8 cellular contexts compared by ENCODE assay signal in genomic region chr1:33137800-33138199, GRCh38.
DNase-seq lines count a peak whose midpoint lies in the region; ATAC-seq and TF ChIP-seq lines count a peak whose summit lies in the region.

No MANE protein-coding gene starts in this region.

- no peak overlapping the region for H3K4me3 ChIP-seq in DND-41 (ENCODE audit: low read depth in 1 of 2, low read length in 2 of 2)

- H3K9me3 ChIP-seq in DND-41 (ENCODE audit: insufficient read depth, low read length, severe bottlenecking) = no peaks in the 10 kb centered on the region

- H4K20me1 ChIP-seq in DND-41 (ENCODE audit: insufficient read depth, low read length) = peaks cover 8% of the 10 kb centered on the region; the same call in 1 of the 2 replicates

- no peaks in the 10 kb centered on the region for H3K36me3 Mint-ChIP-seq in activated naive CD8-positive, alpha-beta T cell treated with anti-CD3 and anti-CD28 coated beads, Interleukin-2, amount 50 U/mL, for 24 hours (ENCODE audit: low read depth)
- no peaks in the 10 kb centered on the region for H3K36me3 Mint-ChIP-seq in stimulated activated effector memory CD8-positive, alpha-beta T cell treated with anti-CD3 and anti-CD28 coated beads, Interleukin-12 subunit alpha, Interleukin-12 subunit beta, amount 100 ng/mL, for 72 hours

- peak; percentile 76 for ATAC-seq in DND-41 (ENCODE audit: insufficient read depth, low read depth)
- peak; percentile 72 for ATAC-seq in activated naive CD8-positive, alpha-beta T cell treated with anti-CD3 and anti-CD28 coated beads, Interleukin-2, amount 50 U/mL, for 24 hours
- peak; percentile 47 for ATAC-seq in stimulated activated effector memory CD8-positive, alpha-beta T cell treated with anti-CD3 and anti-CD28 coated beads, Interleukin-12 subunit alpha, Interleukin-12 subunit beta, amount 100 ng/mL, for 72 hours
- no peak for ATAC-seq in HG02798 (IDR thresholded peaks at IDR 0.05; ENCODE audit: poor library complexity, unreplicated experiment)

- H3K4me1 ChIP-seq in DND-41 (ENCODE audit: insufficient read depth, low read length) = no peaks in the 10 kb centered on the region

- no peaks in the 10 kb centered on the region for H3K27me3 ChIP-seq in DND-41 (ENCODE audit: insufficient read depth, low read length, poor library complexity)

- H3K79me2 ChIP-seq in DND-41 (ENCODE audit: insufficient read depth, low read length) = no peaks in the 10 kb centered on the region

- no peak overlapping the region for H2AFZ ChIP-seq in DND-41 (ENCODE audit: low read depth, low read length)

- H3K27ac Mint-ChIP-seq in activated naive CD8-positive, alpha-beta T cell treated with anti-CD3 and anti-CD28 coated beads, Interleukin-2, amount 50 U/mL, for 24 hours = no peak overlapping the region
- H3K27ac Mint-ChIP-seq in stimulated activated effector memory CD8-positive, alpha-beta T cell treated with anti-CD3 and anti-CD28 coated beads, Interleukin-12 subunit alpha, Interleukin-12 subunit beta, amount 100 ng/mL, for 72 hours = no peak overlapping the region

- no peaks in the 10 kb centered on the region for H3K9me3 Mint-ChIP-seq in activated naive CD8-positive, alpha-beta T cell treated with anti-CD3 and anti-CD28 coated beads, Interleukin-2, amount 50 U/mL, for 24 hours
- H3K9me3 Mint-ChIP-seq in stimulated activated effector memory CD8-positive, alpha-beta T cell treated with anti-CD3 and anti-CD28 coated beads, Interleukin-12 subunit alpha, Interleukin-12 subunit beta, amount 100 ng/mL, for 72 hours = no peaks in the 10 kb centered on the region

- H3K4me2 ChIP-seq in DND-41 (ENCODE audit: insufficient read depth, low read length) = no peak overlapping the region

- DNase-seq in DND-41 (peak; percentile 41), NCI-H1092 treated with DMSO at 0.1 percent for 48 hours (lab: John Stamatoyannopoulos, UW) (peak; percentile 45), iPS-NIHi11 (ENCODE audit: low spot score) (peak; percentile 73), RKO (ENCODE audit: low spot score) (no peak), NCI-H187 treated with DMSO at 0.1 percent for 48 hours (lab: John Stamatoyannopoulos, UW) (no peak)
- peak; percentile 62 for DNase-seq in activated naive CD8-positive, alpha-beta T cell treated with anti-CD3 and anti-CD28 coated beads, Interleukin-2, amount 50 U/mL, for 24 hours
- peak in 1 of 2 donors; percentile 64 for DNase-seq in stimulated activated effector memory CD8-positive, alpha-beta T cell treated with anti-CD3 and anti-CD28 coated beads, Interleukin-12 subunit alpha, Interleukin-12 subunit beta, amount 100 ng/mL, for 72 hours (ENCODE audit: low spot score in 2 of 2)

- H3K36me3 ChIP-seq in DND-41 (ENCODE audit: insufficient read depth, low read length) = no peaks in the 10 kb centered on the region

- no peaks in the 10 kb centered on the region for H3K27me3 Mint-ChIP-seq in activated naive CD8-positive, alpha-beta T cell treated with anti-CD3 and anti-CD28 coated beads, Interleukin-2, amount 50 U/mL, for 24 hours

- no peak overlapping the region for H3K9ac ChIP-seq in DND-41 (ENCODE audit: low read depth, low read length)

- H3K4me3 Mint-ChIP-seq in activated naive CD8-positive, alpha-beta T cell treated with anti-CD3 and anti-CD28 coated beads, Interleukin-2, amount 50 U/mL, for 24 hours = no peak overlapping the region
- H3K4me3 Mint-ChIP-seq in stimulated activated effector memory CD8-positive, alpha-beta T cell treated with anti-CD3 and anti-CD28 coated beads, Interleukin-12 subunit alpha, Interleukin-12 subunit beta, amount 100 ng/mL, for 72 hours = no peak overlapping the region

- H3K27ac ChIP-seq in DND-41 (ENCODE audit: low read length) = no peak overlapping the region

- TF ChIP-seq CTCF in DND-41 (IDR thresholded peaks at IDR 0.05; ENCODE audit: borderline replicate concordance, extremely low read depth, low read length, poor library complexity, severe bottlenecking) = peak; percentile 52

- H3K4me1 Mint-ChIP-seq in activated naive CD8-positive, alpha-beta T cell treated with anti-CD3 and anti-CD28 coated beads, Interleukin-2, amount 50 U/mL, for 24 hours = peaks cover 5% of the 10 kb centered on the region
- H3K4me1 Mint-ChIP-seq in stimulated activated effector memory CD8-positive, alpha-beta T cell treated with anti-CD3 and anti-CD28 coated beads, Interleukin-12 subunit alpha, Interleukin-12 subunit beta, amount 100 ng/mL, for 72 hours = peaks cover 33% of the 10 kb centered on the region

Comparison
In these comparisons a context has a peak if more than half of its experiments do, and no peak if none do; other contexts are left out.
1. DNase-seq: peak in DND-41 (single experiment), NCI-H1092 treated with DMSO at 0.1 percent for 48 hours (single experiment), activated naive CD8-positive, alpha-beta T cell treated with anti-CD3 and anti-CD28 coated beads, Interleukin-2, amount 50 U/mL, for 24 hours (single experiment) and iPS-NIHi11 (single experiment); none in RKO (single experiment) and NCI-H187 treated with DMSO at 0.1 percent for 48 hours (single experiment).